17 cellular contexts compared by ENCODE assay signal in genomic region chr2:151891566-151892194, GRCh38.
DNase-seq lines count a peak whose midpoint lies in the region; ATAC-seq and TF ChIP-seq lines count a peak whose summit lies in the region.
"Had no signal": no experiment of that assay in that cellular context is flagged by ENCODE, and none has a peak within 500 bp of the region (broad histone marks: within the 10 kb centered on the region; RNA-seq: fewer than 3 reads in every experiment).

No MANE protein-coding gene starts in this region.

- no peaks in the 10 kb centered on the region for H4K20me1 ChIP-seq in PC-3 (ENCODE audit: low read length)
- H4K20me1 ChIP-seq: BLaER1 treated with 17β-estradiol and CSF1 and Interleukin-3, amounts not matched to agents 10 nM and 100 nM had no signal

- H4K8ac ChIP-seq in trophoblast cell (ENCODE audit: low read depth, low read length) (no peak overlapping the region), neuronal stem cell (ENCODE audit: low read depth, low read length) (no peak overlapping the region)

- in situ Hi-C loops in G401 (cut with HindIII; ENCODE audit: low sequenced_read_pairs) = no loop called here

- H3K79me1 ChIP-seq in trophoblast cell (ENCODE audit: low read length) = no peaks in the 10 kb centered on the region
- H3K79me1 ChIP-seq in neuronal stem cell (ENCODE audit: low read depth, low read length) = no peaks in the 10 kb centered on the region

- H3K4me3 ChIP-seq in PC-3 (ENCODE audit: low read length) = no peak overlapping the region
- no peak overlapping the region for H3K4me3 ChIP-seq in trophoblast cell (ENCODE audit: low read depth, low read length)
- no peak overlapping the region for H3K4me3 ChIP-seq in neuronal stem cell (ENCODE audit: low read length in 2 of 2)
- H3K4me3 ChIP-seq: BLaER1 treated with 17β-estradiol and CSF1 and Interleukin-3, amounts not matched to agents 10 nM and 100 nM had no signal

- H3K27ac Mint-ChIP-seq in endothelial cell (ENCODE audit: unreplicated experiment) (peak overlapping the region; percentile 74), HFFc6 (no peak overlapping the region)
- H3K27ac Mint-ChIP-seq: T-cell had no signal

- no peaks in the 10 kb centered on the region for H3K36me3 ChIP-seq in PC-3 (ENCODE audit: low read depth, low read length)
- no peaks in the 10 kb centered on the region for H3K36me3 ChIP-seq in trophoblast cell (ENCODE audit: control insufficient read depth in 1 of 2, insufficient read depth in 2 of 2, low read length in 2 of 2)
- H3K36me3 ChIP-seq in neuronal stem cell (replicated peaks in 1 of 2; ENCODE audit: control insufficient read depth in 2 of 2, insufficient read depth in 2 of 2, low read length in 2 of 2) = peaks cover 0 to 1% of the 10 kb centered on the region in 2 donors
- H3K36me3 ChIP-seq: BLaER1 treated with 17β-estradiol and CSF1 and Interleukin-3, amounts not matched to agents 10 nM and 100 nM had no signal

- H3K4me2 ChIP-seq in PC-3 (ENCODE audit: low read length) (0 out of 2 replicates have a peak overlapping the region, but pooled peaks have one; percentile 4), trophoblast cell (ENCODE audit: low read length) (no peak overlapping the region), neuronal stem cell (ENCODE audit: insufficient read depth, low read length, poor library complexity, severe bottlenecking) (no peak overlapping the region)
- H3K4me2 ChIP-seq: BLaER1 treated with 17β-estradiol and CSF1 and Interleukin-3, amounts not matched to agents 10 nM and 100 nM had no signal

- intact Hi-C loops in PC-3 (cut with micrococcal nuclease) = no loop called here

- H3K79me2 ChIP-seq in PC-3 (ENCODE audit: low read length) = no peaks in the 10 kb centered on the region
- H3K79me2 ChIP-seq in trophoblast cell (ENCODE audit: control insufficient read depth, insufficient read depth, low read length, poor library complexity) = no peaks in the 10 kb centered on the region

- H3K9me3 ChIP-seq in PC-3 (ENCODE audit: low read length) (0 out of 2 replicates have a peak, but pooled peaks cover 4% of the 10 kb centered on the region), trophoblast cell (ENCODE audit: insufficient read depth, low read depth, low read length) (no peaks in the 10 kb centered on the region), neuronal stem cell (replicated peaks in 1 of 2; ENCODE audit: control insufficient read depth in 2 of 2, insufficient read depth in 1 of 2, low read depth in 1 of 2, low read length in 2 of 2) (peaks cover 2 to 6% of the 10 kb centered on the region in 2 donors)

- no peak overlapping the region for H3K23ac ChIP-seq in trophoblast cell (ENCODE audit: low read length)
- H3K23ac ChIP-seq in neuronal stem cell (ENCODE audit: low read depth, low read length, poor library complexity) = no peak overlapping the region

- H3K4me1 ChIP-seq in PC-3 (ENCODE audit: insufficient read depth, low read length) = no peaks in the 10 kb centered on the region
- peaks cover 3 to 4% of the 10 kb centered on the region in 2 experiments for H3K4me1 ChIP-seq in trophoblast cell (ENCODE audit: control insufficient read depth in 1 of 2, insufficient read depth in 2 of 2, low read length in 2 of 2)
- H3K4me1 ChIP-seq in neuronal stem cell (ENCODE audit: control insufficient read depth in 2 of 2, insufficient read depth in 1 of 2, low read depth in 1 of 2, low read length in 2 of 2) = peaks cover 0 to 7% of the 10 kb centered on the region in 2 donors

- no peak overlapping the region for H4K12ac ChIP-seq in trophoblast cell (ENCODE audit: low read depth, low read length)

- H3K9ac ChIP-seq in PC-3 (ENCODE audit: low read length) = no peak overlapping the region
- H3K9ac ChIP-seq in trophoblast cell (ENCODE audit: low read length) = no peak overlapping the region
- H3K9ac ChIP-seq in neuronal stem cell (ENCODE audit: low read depth, low read length, poor library complexity) = no peak overlapping the region
- H3K9ac ChIP-seq: BLaER1 treated with 17β-estradiol and CSF1 and Interleukin-3, amounts not matched to agents 10 nM and 100 nM had no signal

- H3K14ac ChIP-seq in trophoblast cell (ENCODE audit: low read length) (no peak overlapping the region), neuronal stem cell (ENCODE audit: low read length) (no peak overlapping the region)

- ATAC-seq in PC-3 = no peak
- ATAC-seq: stimulated activated naive CD8-positive, alpha-beta T cell treated with anti-CD3 and anti-CD28 coated beads, Interleukin-15, Interleukin-2, amounts not matched to agents 100 U/mL and 50 U/mL, for 24 hours; T-cell had no signal

- H3K9me3 Mint-ChIP-seq in endothelial cell (ENCODE audit: unreplicated experiment) (no peaks in the 10 kb centered on the region), HFFc6 (no peaks in the 10 kb centered on the region)

- H2AFZ ChIP-seq in PC-3 (ENCODE audit: low read length) = no peak overlapping the region
- H2AFZ ChIP-seq in trophoblast cell (ENCODE audit: insufficient read depth, low read length, poor library complexity) = no peak overlapping the region
- no peak overlapping the region for H2AFZ ChIP-seq in neuronal stem cell (ENCODE audit: low read length)

- POLR2A ChIA-PET in PC-3 (lab: Charles Lee; ENCODE audit: unreplicated experiment) = no interaction called here

- H3K27ac ChIP-seq in PC-3 (ENCODE audit: low read length) = no peak overlapping the region
- H3K27ac ChIP-seq in trophoblast cell (ENCODE audit: low read depth, low read length) = no peak overlapping the region
- H3K27ac ChIP-seq in neuronal stem cell (replicated peaks; ENCODE audit: low read length) = no peak overlapping the region
- H3K27ac ChIP-seq: BLaER1 treated with 17β-estradiol and CSF1 and Interleukin-3, amounts not matched to agents 10 nM and 100 nM had no signal

- TF ChIP-seq CTCF in PC-3 (conservative IDR thresholded peaks at IDR 0.05; ENCODE audit: low read depth, low read length) (no peak), endothelial cell (IDR thresholded peaks at IDR 0.05; ENCODE audit: unreplicated experiment) (no peak), HFFc6 (IDR thresholded peaks at IDR 0.05) (no peak)

- no peak overlapping the region for H2BK15ac ChIP-seq in neuronal stem cell (ENCODE audit: low read length)

- H3K27me3 Mint-ChIP-seq in endothelial cell (ENCODE audit: unreplicated experiment) (peaks cover 2% of the 10 kb centered on the region), HFFc6 (ENCODE audit: insufficient read depth) (peaks cover 6% of the 10 kb centered on the region)

- H3K27me3 ChIP-seq in PC-3 (ENCODE audit: low read length) = peaks cover 23% of the 10 kb centered on the region
- H3K27me3 ChIP-seq in trophoblast cell (ENCODE audit: insufficient read depth, low read length) = no peaks in the 10 kb centered on the region
- H3K27me3 ChIP-seq in neuronal stem cell (ENCODE audit: control insufficient read depth in 3 of 3, insufficient read depth in 3 of 3, low read depth in 1 of 3, low read length in 3 of 3) = no peaks in the 10 kb centered on the region
- H3K27me3 ChIP-seq: BLaER1 treated with 17β-estradiol and CSF1 and Interleukin-3, amounts not matched to agents 10 nM and 100 nM had no signal

- H2BK12ac ChIP-seq in trophoblast cell (ENCODE audit: low read length) (no peak overlapping the region), neuronal stem cell (ENCODE audit: low read length) (no peak overlapping the region)

- BruUV-seq in PC-3 (replicated peaks; lab: Mats Ljungman, UMichigan) = no TSS peak

- DNase-seq in G401 (ENCODE audit: low spot score) (peak; percentile 91), PC-3 (no peak), endothelial cell (ENCODE audit: low spot score) (no peak), trophoblast cell (peak; percentile 54 to 73), NCI-H2029 treated with DMSO at 0.1 percent for 48 hours (lab: John Stamatoyannopoulos, UW) (no peak), neuronal stem cell (ENCODE audit: low spot score) (no peak), HFFc6 (no peak), AG08396 (ENCODE audit: low spot score) (no peak)
- DNase-seq: activated CD4-positive, alpha-beta T cell treated with anti-CD3 and anti-CD28 coated beads for 48 hours; activated T-cell treated with anti-CD3 and anti-CD28 coated beads, Interleukin-2, amount 50 U/mL, for 48 hours; EL; KG1; midbrain; stimulated activated CD4-positive, alpha-beta T cell treated with anti-CD3 and anti-CD28 coated beads, Interleukin-4, amount 100 ng/mL, for 4 hours; stimulated activated naive CD8-positive, alpha-beta T cell treated with anti-CD3 and anti-CD28 coated beads, Interleukin-15, Interleukin-2, amounts not matched to agents 100 U/mL and 50 U/mL, for 24 hours; T-cell had no signal

- no peak overlapping the region for H4K91ac ChIP-seq in trophoblast cell (ENCODE audit: low read depth, low read length)
- no peak overlapping the region for H4K91ac ChIP-seq in neuronal stem cell (ENCODE audit: low read depth, low read length, poor library complexity)

- H3F3A ChIP-seq in PC-3 (ENCODE audit: low read length, unreplicated experiment) = no peaks in the 10 kb centered on the region

- H3K36me3 Mint-ChIP-seq in endothelial cell (ENCODE audit: low read depth, unreplicated experiment) (no peaks in the 10 kb centered on the region), HFFc6 (ENCODE audit: low read depth) (0 out of 2 replicates have a peak, but pooled peaks cover 3% of the 10 kb centered on the region)
- H3K36me3 Mint-ChIP-seq: T-cell had no signal

- H2BK5ac ChIP-seq in trophoblast cell (ENCODE audit: low read depth, low read length, poor library complexity) (no peak overlapping the region), neuronal stem cell (ENCODE audit: low read length) (no peak overlapping the region)

- H2AK5ac ChIP-seq in trophoblast cell (ENCODE audit: low read length) (no peak overlapping the region), neuronal stem cell (ENCODE audit: low read depth, low read length) (no peak overlapping the region)

- no peak overlapping the region for H3K4ac ChIP-seq in trophoblast cell (ENCODE audit: low read depth, low read length)
- H3K4ac ChIP-seq in neuronal stem cell (ENCODE audit: low read length) = no peak overlapping the region

- H3K18ac ChIP-seq in trophoblast cell (ENCODE audit: low read length) (no peak overlapping the region), neuronal stem cell (ENCODE audit: low read length) (no peak overlapping the region)

- H3K9me2 ChIP-seq in PC-3 (replicated peaks; ENCODE audit: low read length) = no peaks in the 10 kb centered on the region

- CTCF ChIA-PET in PC-3 (lab: Charles Lee) = no interaction called here

- WGBS in trophoblast cell (ENCODE audit: extremely low coverage, insufficient coverage, insufficient read length) = no CpG with 5 or more reads among the region's 7 CpGs
- no CpG with 5 or more reads among the region's 7 CpGs for WGBS in neuronal stem cell (ENCODE audit: extremely low coverage in 2 of 2, insufficient read length in 2 of 2, insufficient replicate concordance in 1 of 2), 2 donors

- H3K4me1 Mint-ChIP-seq in endothelial cell (ENCODE audit: unreplicated experiment) (peaks cover 14% of the 10 kb centered on the region), HFFc6 (ENCODE audit: low read depth) (no peaks in the 10 kb centered on the region)
- H3K4me1 Mint-ChIP-seq: T-cell had no signal

- H2BK120ac ChIP-seq in trophoblast cell (ENCODE audit: insufficient read depth, low read length, poor library complexity) (no peak overlapping the region), neuronal stem cell (ENCODE audit: low read depth, low read length) (no peak overlapping the region)

- H3K4me3 Mint-ChIP-seq in endothelial cell (ENCODE audit: unreplicated experiment) = no peak overlapping the region
- H3K4me3 Mint-ChIP-seq in HFFc6 = no peak overlapping the region; the same call in 1 of the 2 replicates
- H3K4me3 Mint-ChIP-seq: T-cell had no signal

Comparison
In these comparisons a context has a peak if more than half of its experiments do, and no peak if none do; other contexts are left out.
1. DNase-seq: peak in G401 (single experiment) and trophoblast cell (2 of 2); none in PC-3 (single experiment), endothelial cell (single experiment), NCI-H2029 treated with DMSO at 0.1 percent for 48 hours (single experiment), neuronal stem cell (single experiment), HFFc6 (single experiment) and AG08396 (single experiment).